ENCODE assay signal across 8 cellular contexts in genomic region chr1:204409111-204409510, GRCh38. TPM values are rescaled to one million over a fixed set of nuclear protein-coding genes. Genes with fewer than 3 reads are reported as not detected.
DNase-seq lines count a peak whose midpoint lies in the region; ATAC-seq, FAIRE-seq and TF ChIP-seq lines count a peak whose summit lies in the region.

No MANE protein-coding gene starts in this region.

- in situ Hi-C loops in HepG2 (cut with HindIII; ENCODE audit: extremely low pct_ligation_motif_present, low pct_unique_long_range_greater_than_20kb): no loop called here
- in situ Hi-C loops in transverse colon (cut with MboI; ENCODE audit: low pct_ligation_motif_present in 1 of 4, low pct_unique_long_range_greater_than_20kb in 1 of 4, low sequenced_read_pairs in 3 of 4): no loop called here

- ATAC-seq in HepG2 (no peak), HG03342 (IDR thresholded peaks at IDR 0.05; ENCODE audit: unreplicated experiment) (no peak)

- peaks cover 23% of the 10 kb centered on the region for H3K4me1 Mint-ChIP-seq in activated naive CD4-positive, alpha-beta T cell treated with anti-CD3 and anti-CD28 coated beads for 36 hours (ENCODE audit: low read depth)

- H3K27ac Mint-ChIP-seq in activated naive CD4-positive, alpha-beta T cell treated with anti-CD3 and anti-CD28 coated beads for 36 hours: peak overlapping the region; percentile 99

- TF ChIP-seq CTCF in adrenal gland (IDR thresholded peaks at IDR 0.05) (no peak), HepG2 (CRISPR knock-in tag; IDR thresholded peaks at IDR 0.05) (no peak), transverse colon (IDR thresholded peaks at IDR 0.05) (no peak)

- H3K27ac ChIP-seq in adrenal gland: peak overlapping the region in 3 of 5 donors; percentile 95 to 99 (median 99)
- H3K27ac ChIP-seq in HepG2 (ENCODE audit: extremely low read length, insufficient read depth, low read length): peak overlapping the region; percentile 93
- H3K27ac ChIP-seq in transverse colon: peak overlapping the region; percentile 97 to 100 (median 100)

- no peaks in the 10 kb centered on the region for H3K27me3 Mint-ChIP-seq in activated naive CD4-positive, alpha-beta T cell treated with anti-CD3 and anti-CD28 coated beads for 36 hours (ENCODE audit: low read depth)

- peak overlapping the region; percentile 39 to 99 (median 78) for H3K4me3 ChIP-seq in adrenal gland
- H3K4me3 ChIP-seq in HepG2 (replicated peaks in 1 of 3; ENCODE audit: insufficient read depth in 1 of 3, low read depth in 2 of 3, low read length in 3 of 3): peak overlapping the region; percentile 95 to 99 (median 98)
- peak overlapping the region; percentile 63 to 94 (median 82) for H3K4me3 ChIP-seq in transverse colon

- TF ChIP-seq POLR2A in adrenal gland (IDR thresholded peaks at IDR 0.05) (no peak), HepG2 (IDR thresholded peaks at IDR 0.05; ENCODE audit: insufficient read depth in 1 of 2, low read depth in 2 of 2, low read length in 2 of 2) (no peak), transverse colon (IDR thresholded peaks at IDR 0.05) (no peak)

- CTCF ChIA-PET in activated naive CD4-positive, alpha-beta T cell treated with anti-CD3 and anti-CD28 coated beads for 36 hours (lab: Charles Lee): interaction anchor here (0.6 to 3.3 kb wide), 6 partner anchors 11 to 106 kb away, joined by 3 to 26 read pairs (median 4); partner anchors contain the start of genes MDM4 and PIK3C2B
- CTCF ChIA-PET in HepG2 (lab: Yijun Ruan, JAX; ENCODE audit: low intra/inter-chr PET ratio, low total read pairs): no interaction called here

- peaks cover 15 to 39% of the 10 kb centered on the region in 2 donors for H3K4me1 ChIP-seq in adrenal gland (replicated peaks in 1 of 2)
- peaks cover 32% of the 10 kb centered on the region for H3K4me1 ChIP-seq in HepG2 (ENCODE audit: insufficient read depth, low read length)
- H3K4me1 ChIP-seq in transverse colon: peaks cover 19 to 42% (median 36%) of the 10 kb centered on the region in 4 donors

- peak overlapping the region; percentile 81 for H3K4me2 ChIP-seq in HepG2 (ENCODE audit: low read depth, low read length)

- BruUV-seq in HepG2 (replicated peaks; lab: Mats Ljungman, UMichigan): no TSS peak

- H3K27me3 ChIP-seq in adrenal gland (no peaks in the 10 kb centered on the region), HepG2 (ENCODE audit: control insufficient read depth in 1 of 2, insufficient read depth in 2 of 2, low read length in 2 of 2) (no peaks in the 10 kb centered on the region; a peak in 1 of 5 replicates), transverse colon (no peaks in the 10 kb centered on the region)

- FAIRE-seq in HepG2 (lab: Jason Lieb, UNC): no peak

- H3K36me3 ChIP-seq in adrenal gland (replicated peaks in 1 of 2) (peaks cover 0 to 20% of the 10 kb centered on the region in 2 donors), HepG2 (replicated peaks in 1 of 2; ENCODE audit: control insufficient read depth in 1 of 2, insufficient read depth in 2 of 2, low read length in 2 of 2) (peaks cover 2 to 15% of the 10 kb centered on the region in 2 experiments; a peak in 2 of 5 replicates), transverse colon (peaks cover 0 to 21% (median 7%) of the 10 kb centered on the region in 4 donors)

- peaks cover 58% of the 10 kb centered on the region for H3K36me3 Mint-ChIP-seq in activated naive CD4-positive, alpha-beta T cell treated with anti-CD3 and anti-CD28 coated beads for 36 hours (ENCODE audit: low read depth)

- no peaks in the 10 kb centered on the region for H3K9me3 Mint-ChIP-seq in activated naive CD4-positive, alpha-beta T cell treated with anti-CD3 and anti-CD28 coated beads for 36 hours

- H3K9ac ChIP-seq in HepG2 (ENCODE audit: insufficient read depth, low read depth, low read length): peak overlapping the region; percentile 98

- H3K4me3 Mint-ChIP-seq in activated naive CD4-positive, alpha-beta T cell treated with anti-CD3 and anti-CD28 coated beads for 36 hours: peak overlapping the region; percentile 99

- intact Hi-C loops in activated naive CD4-positive, alpha-beta T cell treated with anti-CD3 and anti-CD28 coated beads for 36 hours (cut with micrococcal nuclease): no loop called here
- intact Hi-C loops in adrenal gland (cut with DNase I) (no loop called here), HepG2 (cut with micrococcal nuclease; ENCODE audit: unreplicated experiment) (no loop called here), transverse colon (cut with DNase I; ENCODE audit: low total_unique reads) (no loop called here)

- POLR2A ChIA-PET in HepG2 (lab: Yijun Ruan, JAX): interaction anchor here (2.1 kb wide), 1 partner anchor 10 kb away, joined by 19 read pairs; no protein-coding TSS in a partner anchor

- H4K20me1 ChIP-seq in HepG2 (ENCODE audit: insufficient read depth, low read length): peaks cover 63% of the 10 kb centered on the region

- peaks cover 73% of the 10 kb centered on the region for H3K79me2 ChIP-seq in HepG2 (ENCODE audit: insufficient read depth, low read length)

- TF ChIP-seq RAD21 in HepG2 (CRISPR knock-in tag; IDR thresholded peaks at IDR 0.05): no peak

- TF ChIP-seq EP300 in HepG2 (IDR thresholded peaks at IDR 0.05; ENCODE audit: low read depth in 2 of 2, low read length in 2 of 2) (no peak), HepG2 (CRISPR knock-in tag; IDR thresholded peaks at IDR 0.05; ENCODE audit: borderline replicate concordance) (no peak), transverse colon (IDR thresholded peaks at IDR 0.05; ENCODE audit: low read depth) (no peak)

- H3K9me3 ChIP-seq in adrenal gland (replicated peaks in 1 of 3) (no peaks in the 10 kb centered on the region), HepG2 (ENCODE audit: low read length) (no peaks in the 10 kb centered on the region), transverse colon (no peaks in the 10 kb centered on the region)

- peak; percentile 21 for DNase-seq in activated naive CD4-positive, alpha-beta T cell treated with anti-CD3 and anti-CD28 coated beads for 36 hours
- no peak for DNase-seq in activated naive CD4-positive, alpha-beta T cell treated with anti-CD3 and anti-CD28 coated beads, Interleukin-2, amount 50 U/mL, for 16 hours
- no peak for DNase-seq in adrenal gland
- no peak for DNase-seq in HepG2 (ENCODE audit: low spot score)
- DNase-seq in transverse colon: no peak
- no peak for DNase-seq in HT-29 (ENCODE audit: low spot score)
- no peak for DNase-seq in NK-92 treated with Interleukin-12 subunit alpha and Interleukin-12 subunit beta, amount 100 ng/mL, for 24 hours (lab: John Stamatoyannopoulos, UW)

- H2AFZ ChIP-seq in HepG2 (ENCODE audit: low read length): no peak overlapping the region

- WGBS in adrenal gland, 4 donors: 0 to 1% (median 0%) methylated on average over 3 of the region's 3 CpGs
- WGBS in HepG2 (ENCODE audit: low lambda C conversion rate): under 1% methylated on average over 3 of the region's 3 CpGs
- WGBS in transverse colon (ENCODE audit: low coverage in 1 of 2), 2 donors: 0 to 1% methylated on average over 3 of the region's 3 CpGs

RNA-seq across cellular contexts. Expression of gene PPP1R15B, which starts 2.5 kb away (rescaled TPM):
- 10 to 100 TPM; 63.7 to 65.6 TPM for total RNA-seq in activated naive CD4-positive, alpha-beta T cell treated with anti-CD3 and anti-CD28 coated beads for 36 hours
- 10 to 100 TPM; 31.8 to 58.9 (median 45.4) TPM for total RNA-seq in adrenal gland
- polyA plus RNA-seq in adrenal gland: 10 to 100 TPM in 1 of 3 donors, 1 to 10 TPM in 2; 6.8 to 29.9 (median 8.6) TPM
- 20.1 and 23.8 TPM in 2 replicates for total RNA-seq in HepG2 (2016; rRNA removed; fragmentation: Illumina TruSeq; extraction: Trizol)
- total RNA-seq in HepG2 (2016; cell fraction: cytosol; rRNA removed; fragmentation: Illumina TruSeq; extraction: Trizol; ENCODE audit: low read depth): 2.1 and 2.7 TPM in 2 replicates
- total RNA-seq in HepG2 (2016; cell fraction: insoluble cytoplasmic fraction; rRNA removed; fragmentation: Illumina TruSeq; extraction: Trizol): 19.9 and 23.3 TPM in 2 replicates
- 9.2 and 10.4 TPM in 2 replicates for total RNA-seq in HepG2 (2016; cell fraction: membrane; rRNA removed; fragmentation: Illumina TruSeq; extraction: Trizol)
- total RNA-seq in HepG2 (2016; cell fraction: nucleus; rRNA removed; fragmentation: Illumina TruSeq; extraction: Trizol): 29.0 and 33.5 TPM in 2 replicates
- polyA plus RNA-seq in HepG2 (2011; rRNA removed): 12.7 and 13.4 TPM in 2 replicates
- polyA plus RNA-seq in HepG2 (2011; cell fraction: cytosol; rRNA removed): 9.5 and 11.8 TPM in 2 replicates
- polyA plus RNA-seq in HepG2 (2011; cell fraction: nucleus; rRNA removed): 12.8 and 14.2 TPM in 2 replicates
- polyA plus RNA-seq in HepG2 (2012): 13.8 and 16.0 TPM in 2 replicates
- 1.2 and 1.4 TPM in 2 replicates for polyA plus RNA-seq in HepG2 (2016; cell fraction: cytosol; fragmentation: Illumina TruSeq; extraction: Trizol; ENCODE audit: low read depth)
- 15.8 and 16.0 TPM in 2 replicates for polyA plus RNA-seq in HepG2 (2016; cell fraction: insoluble cytoplasmic fraction; fragmentation: Illumina TruSeq; extraction: Trizol; ENCODE audit: low read depth)
- 3.3 and 3.6 TPM in 2 replicates for polyA plus RNA-seq in HepG2 (2016; cell fraction: membrane; fragmentation: Illumina TruSeq; extraction: Trizol; ENCODE audit: low read depth)
- 30.8 and 34.1 TPM in 2 replicates for polyA plus RNA-seq in HepG2 (2016; cell fraction: nucleus; fragmentation: Illumina TruSeq; extraction: Trizol; ENCODE audit: insufficient read depth, low read depth)
- 29.5 and 115 TPM in 2 replicates for polyA minus RNA-seq in HepG2 (2011; rRNA and poly(A)+ RNA removed; ENCODE audit: low replicate concordance)
- polyA minus RNA-seq in HepG2 (2011; cell fraction: cytosol; rRNA and poly(A)+ RNA removed): 25.9 and 34.1 TPM in 2 replicates
- polyA minus RNA-seq in HepG2 (2011; cell fraction: nucleus; rRNA and poly(A)+ RNA removed): 43.4 and 52.2 TPM in 2 replicates
- total RNA-seq in transverse colon: 10 to 100 TPM; 30.8 to 74.2 (median 54.5) TPM
- total RNA-seq in HT-29 (2014; rRNA removed; shearing (Covaris generic)): 32.6 and 40.7 TPM in 2 replicates

RNA-seq across cellular contexts. Expression of gene PLEKHA6, which starts 49.4 kb away (rescaled TPM):
- under 1 TPM; 0.17 to 0.52 TPM for total RNA-seq in activated naive CD4-positive, alpha-beta T cell treated with anti-CD3 and anti-CD28 coated beads for 36 hours
- 10 to 100 TPM in 1 of 8 donors, 1 to 10 TPM in 7; 2.2 to 13.8 (median 5.8) TPM for total RNA-seq in adrenal gland
- polyA plus RNA-seq in adrenal gland: 10 to 100 TPM in 1 of 3 donors, 1 to 10 TPM in 2; 3.0 to 12.8 (median 3.6) TPM
- total RNA-seq in HepG2 (2016; rRNA removed; fragmentation: Illumina TruSeq; extraction: Trizol): 10.8 and 11.4 TPM in 2 replicates
- total RNA-seq in HepG2 (2016; cell fraction: cytosol; rRNA removed; fragmentation: Illumina TruSeq; extraction: Trizol; ENCODE audit: low read depth): 0.40 and 1.1 TPM in 2 replicates
- 7.3 and 13.7 TPM in 2 replicates for total RNA-seq in HepG2 (2016; cell fraction: insoluble cytoplasmic fraction; rRNA removed; fragmentation: Illumina TruSeq; extraction: Trizol)
- 3.9 and 4.0 TPM in 2 replicates for total RNA-seq in HepG2 (2016; cell fraction: membrane; rRNA removed; fragmentation: Illumina TruSeq; extraction: Trizol)
- 16.8 and 17.2 TPM in 2 replicates for total RNA-seq in HepG2 (2016; cell fraction: nucleus; rRNA removed; fragmentation: Illumina TruSeq; extraction: Trizol)
- polyA plus RNA-seq in HepG2 (2011; rRNA removed): 5.3 and 6.4 TPM in 2 replicates
- 2.2 TPM in 2 replicates for polyA plus RNA-seq in HepG2 (2011; cell fraction: cytosol; rRNA removed)
- polyA plus RNA-seq in HepG2 (2011; cell fraction: nucleus; rRNA removed): 18.8 and 20.9 TPM in 2 replicates
- polyA plus RNA-seq in HepG2 (2012): 6.1 and 6.4 TPM in 2 replicates
- polyA plus RNA-seq in HepG2 (2016; cell fraction: cytosol; fragmentation: Illumina TruSeq; extraction: Trizol; ENCODE audit: low read depth): 0.33 and 0.35 TPM in 2 replicates
- polyA plus RNA-seq in HepG2 (2016; cell fraction: insoluble cytoplasmic fraction; fragmentation: Illumina TruSeq; extraction: Trizol; ENCODE audit: low read depth): 5.7 and 9.8 TPM in 2 replicates
- 1.2 and 1.6 TPM in 2 replicates for polyA plus RNA-seq in HepG2 (2016; cell fraction: membrane; fragmentation: Illumina TruSeq; extraction: Trizol; ENCODE audit: low read depth)
- polyA plus RNA-seq in HepG2 (2016; cell fraction: nucleus; fragmentation: Illumina TruSeq; extraction: Trizol; ENCODE audit: insufficient read depth, low read depth): 24.1 and 24.3 TPM in 2 replicates
- polyA minus RNA-seq in HepG2 (2011; rRNA and poly(A)+ RNA removed; ENCODE audit: low replicate concordance): 5.2 and 11.2 TPM in 2 replicates
- polyA minus RNA-seq in HepG2 (2011; cell fraction: cytosol; rRNA and poly(A)+ RNA removed): 3.2 and 7.6 TPM in 2 replicates
- polyA minus RNA-seq in HepG2 (2011; cell fraction: nucleus; rRNA and poly(A)+ RNA removed): 11.1 and 11.8 TPM in 2 replicates
- 100 to 1,000 TPM in 1 of 4 donors, 10 to 100 TPM in 3; 58.7 to 209 (median 97.9) TPM for total RNA-seq in transverse colon
- total RNA-seq in HT-29 (2014; rRNA removed; shearing (Covaris generic)): 76.7 and 88.6 TPM in 2 replicates
